In genomic region chr4:168496834-168497233, GRCh38 we compare ENCODE assay signal across 11 cellular contexts. TPM values are rescaled to one million over a fixed set of nuclear protein-coding genes. Genes with fewer than 3 reads are reported as not detected.
DNase-seq lines count a peak whose midpoint lies in the region; ATAC-seq, FAIRE-seq and TF ChIP-seq lines count a peak whose summit lies in the region.
"Had no signal": no experiment of that assay in that cellular context is flagged by ENCODE, and none has a peak within 500 bp of the region (broad histone marks: within the 10 kb centered on the region; RNA-seq: fewer than 3 reads in every experiment).

TSS of gene PALLD (plus strand) at chr4:168497052.

- no peak within 1 kb of the TSS for H3K4me3 Mint-ChIP-seq in endothelial cell (ENCODE audit: unreplicated experiment)
- H3K4me3 Mint-ChIP-seq: B cell had no signal

- H3K79me2 ChIP-seq in HepG2 (ENCODE audit: insufficient read depth, low read length): no peaks in the 10 kb centered on the region

- no peaks in the 10 kb centered on the region for H3K36me3 Mint-ChIP-seq in endothelial cell (ENCODE audit: low read depth, unreplicated experiment)

- intact Hi-C loops in HepG2 (cut with micrococcal nuclease; ENCODE audit: unreplicated experiment): no loop called here
- intact Hi-C loops in vagina (cut with DNase I): no loop called here

- no peaks in the 10 kb centered on the region for H3K27me3 Mint-ChIP-seq in endothelial cell (ENCODE audit: unreplicated experiment)

- WGBS in liver: 73% methylated on average over 5 of the region's 5 CpGs
- WGBS in HepG2 (ENCODE audit: low lambda C conversion rate): 3% methylated on average over 5 of the region's 5 CpGs

- H3K27ac ChIP-seq in liver (ENCODE audit: low read depth in 1 of 2, low read length in 2 of 2) (no peak within 1 kb of the TSS), HepG2 (ENCODE audit: extremely low read length, insufficient read depth, low read length) (no peak within 1 kb of the TSS), vagina (no peak within 1 kb of the TSS)

- H3K4me1 ChIP-seq in liver (ENCODE audit: control insufficient read depth in 4 of 4, insufficient read depth in 4 of 4, low read length in 3 of 4) (peaks cover 0 to 7% (median 4%) of the 10 kb centered on the region in 4 donors), HepG2 (ENCODE audit: insufficient read depth, low read length) (peaks cover 7% of the 10 kb centered on the region), vagina (no peaks in the 10 kb centered on the region)

- in situ Hi-C loops in HepG2 (cut with HindIII; ENCODE audit: extremely low pct_ligation_motif_present, low pct_unique_long_range_greater_than_20kb): no loop called here

- TF ChIP-seq POLR2A in HepG2 (IDR thresholded peaks at IDR 0.05; ENCODE audit: insufficient read depth in 1 of 2, low read depth in 2 of 2, low read length in 2 of 2): no peak
- TF ChIP-seq POLR2A in vagina (IDR thresholded peaks at IDR 0.05): no peak

- DNase-seq in HepG2 (ENCODE audit: low spot score): no peak
- no peak for DNase-seq in endothelial cell (ENCODE audit: low spot score)
- DNase-seq in mesenteric fat pad (ENCODE audit: low spot score): no peak
- DNase-seq in vagina (ENCODE audit: extremely low spot score in 2 of 2): no peak
- DNase-seq in cerebellar nuclear complex (lab: John Stamatoyannopoulos, UW): no peak
- no peak for DNase-seq in T-helper 9 cell
- no peak for DNase-seq in NCI-H2171 treated with DMSO at 0.1 percent for 48 hours (lab: John Stamatoyannopoulos, UW)
- DNase-seq: posterior cingulate gyrus had no signal

- no peaks in the 10 kb centered on the region for H3K4me1 Mint-ChIP-seq in endothelial cell (ENCODE audit: unreplicated experiment)
- H3K4me1 Mint-ChIP-seq: B cell had no signal

- no peaks in the 10 kb centered on the region for H4K20me1 ChIP-seq in HepG2 (ENCODE audit: insufficient read depth, low read length)

- H3K9ac ChIP-seq in liver (ENCODE audit: low read depth in 1 of 2, low read length in 2 of 2) (no peak within 1 kb of the TSS), HepG2 (ENCODE audit: insufficient read depth, low read depth, low read length) (no peak within 1 kb of the TSS)

- H2AFZ ChIP-seq in HepG2 (ENCODE audit: low read length): no peak within 1 kb of the TSS

- TF ChIP-seq RAD21 in liver (IDR thresholded peaks at IDR 0.05) (no peak), HepG2 (CRISPR knock-in tag; IDR thresholded peaks at IDR 0.05) (no peak)

- TF ChIP-seq EP300 in HepG2 (IDR thresholded peaks at IDR 0.05; ENCODE audit: low read depth in 2 of 2, low read length in 2 of 2): no peak
- TF ChIP-seq EP300 in HepG2 (CRISPR knock-in tag; IDR thresholded peaks at IDR 0.05; ENCODE audit: borderline replicate concordance): no peak

- POLR2A ChIA-PET in HepG2 (lab: Yijun Ruan, JAX): no interaction called here

- ATAC-seq in HepG2: no peak
- ATAC-seq: K562 had no signal

- no peaks in the 10 kb centered on the region for H3K9me3 ChIP-seq in liver (ENCODE audit: control insufficient read depth in 4 of 4, low read length in 3 of 4)
- no peaks in the 10 kb centered on the region for H3K9me3 ChIP-seq in HepG2 (ENCODE audit: low read length)
- H3K9me3 ChIP-seq in vagina: no peaks in the 10 kb centered on the region

- CTCF ChIA-PET in HepG2 (lab: Yijun Ruan, JAX; ENCODE audit: low intra/inter-chr PET ratio, low total read pairs): no interaction called here

- H3K4me2 ChIP-seq in HepG2 (ENCODE audit: low read depth, low read length): no peak within 1 kb of the TSS

- H3K4me3 ChIP-seq in liver (ENCODE audit: low read depth in 1 of 3, low read length in 3 of 3) (no peak within 1 kb of the TSS), HepG2 (replicated peaks in 1 of 3; ENCODE audit: insufficient read depth in 1 of 3, low read depth in 2 of 3, low read length in 3 of 3) (no peak within 1 kb of the TSS), vagina (no peak within 1 kb of the TSS)
- H3K4me3 ChIP-seq: K562 had no signal

- no peak for FAIRE-seq in HepG2 (lab: Jason Lieb, UNC)
- FAIRE-seq: K562 had no signal

- no TSS peak for BruUV-seq in HepG2 (replicated peaks; lab: Mats Ljungman, UMichigan)

- no peaks in the 10 kb centered on the region for H3K36me3 ChIP-seq in liver (ENCODE audit: control insufficient read depth in 4 of 4, insufficient read depth in 3 of 4, low read depth in 1 of 4, low read length in 3 of 4)
- no peaks in the 10 kb centered on the region for H3K36me3 ChIP-seq in HepG2 (replicated peaks in 1 of 2; ENCODE audit: control insufficient read depth in 1 of 2, insufficient read depth in 2 of 2, low read length in 2 of 2)
- H3K36me3 ChIP-seq in vagina: no peaks in the 10 kb centered on the region

- H3K9me3 Mint-ChIP-seq in endothelial cell (ENCODE audit: unreplicated experiment): no peaks in the 10 kb centered on the region

- TF ChIP-seq CTCF in liver (IDR thresholded peaks at IDR 0.05; ENCODE audit: low read depth, low read length, missing input control) (no peak), HepG2 (CRISPR knock-in tag; IDR thresholded peaks at IDR 0.05) (no peak), endothelial cell (IDR thresholded peaks at IDR 0.05; ENCODE audit: unreplicated experiment) (no peak), vagina (IDR thresholded peaks at IDR 0.05) (no peak)

- H3K27me3 ChIP-seq in liver (ENCODE audit: control insufficient read depth in 4 of 4, insufficient read depth in 4 of 4, low read length in 3 of 4) (no peaks in the 10 kb centered on the region), HepG2 (ENCODE audit: control insufficient read depth in 1 of 2, insufficient read depth in 2 of 2, low read length in 2 of 2) (no peaks in the 10 kb centered on the region), vagina (no peaks in the 10 kb centered on the region)

- H3K27ac Mint-ChIP-seq in endothelial cell (ENCODE audit: unreplicated experiment): no peak within 1 kb of the TSS
- H3K27ac Mint-ChIP-seq: B cell had no signal

TF ChIP-seq in liver, 16 proteins besides CTCF, POLR2A, EP300 and RAD21 (continues in another document):
- TF ChIP-seq FOXA1 (IDR thresholded peaks at IDR 0.05) (no peak), ATF3 (IDR thresholded peaks at IDR 0.05) (no peak)

TF ChIP-seq in HepG2, 621 proteins besides CTCF, POLR2A, EP300 and RAD21:
- no peak for TF ChIP-seq RBFOX2 (IDR thresholded peaks at IDR 0.05; ENCODE audit: low read depth, low read length)
- no peak for TF ChIP-seq SP1 (IDR thresholded peaks at IDR 0.05)
- no peak for TF ChIP-seq SP1 (CRISPR knock-in tag; IDR thresholded peaks at IDR 0.05)
- TF ChIP-seq ZNF816 (CRISPR knock-in tag; IDR thresholded peaks at IDR 0.05; ENCODE audit: borderline replicate concordance): no peak
- TF ChIP-seq SMAD1 (CRISPR knock-in tag; IDR thresholded peaks at IDR 0.05; ENCODE audit: borderline replicate concordance, low read depth): no peak
- no peak for TF ChIP-seq KAT7 (CRISPR knock-in tag; IDR thresholded peaks at IDR 0.05; ENCODE audit: borderline replicate concordance)
- no peak for TF ChIP-seq THYN1 (CRISPR knock-in tag; IDR thresholded peaks at IDR 0.05; ENCODE audit: borderline replicate concordance, low read depth)

RNA-seq across cellular contexts. Expression of gene PALLD, which starts in this region (rescaled TPM):
- total RNA-seq in liver (10 to 100 TPM; 12.0 to 26.3 TPM), HepG2 (2016; rRNA removed; fragmentation: Illumina TruSeq; extraction: Trizol) (1.5 and 4.8 TPM in 2 replicates), endothelial cell (ENCODE audit: unreplicated experiment) (16.4 TPM), mesenteric fat pad (87.9 TPM), vagina (229 TPM)
- polyA plus RNA-seq in liver (10 to 100 TPM in 1 of 2 donors, 1 to 10 TPM in 1; 9.0 to 17.4 TPM), HepG2 (2011; rRNA removed) (0.50 and 0.59 TPM in 2 replicates)
- total RNA-seq in HepG2 (2016; cell fraction: cytosol; rRNA removed; fragmentation: Illumina TruSeq; extraction: Trizol; ENCODE audit: low read depth): 2.7 and 2.8 TPM in 2 replicates
- 1.7 and 3.4 TPM in 2 replicates for total RNA-seq in HepG2 (2016; cell fraction: insoluble cytoplasmic fraction; rRNA removed; fragmentation: Illumina TruSeq; extraction: Trizol)
- 2.3 and 3.5 TPM in 2 replicates for total RNA-seq in HepG2 (2016; cell fraction: membrane; rRNA removed; fragmentation: Illumina TruSeq; extraction: Trizol)
- 2.8 and 3.1 TPM in 2 replicates for total RNA-seq in HepG2 (2016; cell fraction: nucleus; rRNA removed; fragmentation: Illumina TruSeq; extraction: Trizol)
- polyA plus RNA-seq in HepG2 (2011; cell fraction: cytosol; rRNA removed): 0.25 and 0.54 TPM in 2 replicates
- 0.80 and 1.2 TPM in 2 replicates for polyA plus RNA-seq in HepG2 (2011; cell fraction: nucleus; rRNA removed)
- 0.48 and 2.4 TPM in 2 replicates for polyA plus RNA-seq in HepG2 (2012)
- polyA plus RNA-seq in HepG2 (2016; cell fraction: cytosol; fragmentation: Illumina TruSeq; extraction: Trizol; ENCODE audit: low read depth): 0.29 and 0.44 TPM in 2 replicates
- polyA plus RNA-seq in HepG2 (2016; cell fraction: insoluble cytoplasmic fraction; fragmentation: Illumina TruSeq; extraction: Trizol; ENCODE audit: low read depth): 3.7 and 4.3 TPM in 2 replicates
- polyA plus RNA-seq in HepG2 (2016; cell fraction: membrane; fragmentation: Illumina TruSeq; extraction: Trizol; ENCODE audit: low read depth): 1.4 and 2.0 TPM in 2 replicates
- polyA plus RNA-seq in HepG2 (2016; cell fraction: nucleus; fragmentation: Illumina TruSeq; extraction: Trizol; ENCODE audit: insufficient read depth, low read depth): 2.3 and 2.9 TPM in 2 replicates
- polyA minus RNA-seq in HepG2 (2011; rRNA and poly(A)+ RNA removed; ENCODE audit: low replicate concordance): 1.6 and 66.7 TPM in 2 replicates
- 0.97 and 3.5 TPM in 2 replicates for polyA minus RNA-seq in HepG2 (2011; cell fraction: cytosol; rRNA and poly(A)+ RNA removed)
- polyA minus RNA-seq in HepG2 (2011; cell fraction: nucleus; rRNA and poly(A)+ RNA removed): 2.2 and 2.4 TPM in 2 replicates
